ENCODE assay signal across 16 cellular contexts in genomic region chr9:970310-971002, GRCh38. TPM values are rescaled to one million over a fixed set of nuclear protein-coding genes. Genes with fewer than 3 reads are reported as not detected.
A peak's percentile ranks its signal among the peaks of the same experiment; 100 is the strongest.
DNase-seq lines count a peak whose midpoint lies in the region; ATAC-seq and TF ChIP-seq lines count a peak whose summit lies in the region.
"Had no signal": no experiment of that assay in that cellular context is flagged by ENCODE, and none has a peak within 500 bp of the region (broad histone marks: within the 10 kb centered on the region; RNA-seq: fewer than 3 reads in every experiment).

No MANE protein-coding gene starts in this region.

- H3K27ac Mint-ChIP-seq in T-helper 1 cell treated with Interleukin-12 subunit alpha and Interleukin-12 subunit beta and Interleukin-4 antibody, amounts not matched to agents 30 μg/mL and 1 μg/mL, for 36 hours: peak overlapping the region; percentile 68
- H3K27ac Mint-ChIP-seq in IgD-negative memory B cell (peak overlapping the region in 2 of 3 donors; percentile 66 to 87), glutamatergic neuron (ENCODE audit: unreplicated experiment) (no peak overlapping the region), neural crest cell (ENCODE audit: unreplicated experiment) (no peak overlapping the region)
- H3K27ac Mint-ChIP-seq: effector memory CD8-positive, alpha-beta T cell had no signal

- no peaks in the 10 kb centered on the region for H3K9me3 Mint-ChIP-seq in T-helper 1 cell treated with Interleukin-12 subunit alpha and Interleukin-12 subunit beta and Interleukin-4 antibody, amounts not matched to agents 30 μg/mL and 1 μg/mL, for 36 hours
- H3K9me3 Mint-ChIP-seq in IgD-negative memory B cell: peaks cover 0 to 8% (median 0%) of the 10 kb centered on the region in 3 donors
- peaks cover 17% of the 10 kb centered on the region for H3K9me3 Mint-ChIP-seq in glutamatergic neuron (ENCODE audit: unreplicated experiment)
- no peaks in the 10 kb centered on the region for H3K9me3 Mint-ChIP-seq in neural crest cell
- H3K9me3 Mint-ChIP-seq: effector memory CD8-positive, alpha-beta T cell had no signal

- H3K4me3 Mint-ChIP-seq in T-helper 1 cell treated with Interleukin-12 subunit alpha and Interleukin-12 subunit beta and Interleukin-4 antibody, amounts not matched to agents 30 μg/mL and 1 μg/mL, for 36 hours: no peak overlapping the region
- H3K4me3 Mint-ChIP-seq in IgD-negative memory B cell (no peak overlapping the region), glutamatergic neuron (ENCODE audit: unreplicated experiment) (peak overlapping the region; percentile 52), neural crest cell (peak overlapping the region; percentile 62)
- H3K4me3 Mint-ChIP-seq: effector memory CD8-positive, alpha-beta T cell had no signal

- TF ChIP-seq CTCF in glutamatergic neuron (IDR thresholded peaks at IDR 0.05; ENCODE audit: partially characterized antibody, unreplicated experiment) (no peak), neural crest cell (conservative IDR thresholded peaks at IDR 0.05) (no peak)

- H3K36me3 Mint-ChIP-seq in T-helper 1 cell treated with Interleukin-12 subunit alpha and Interleukin-12 subunit beta and Interleukin-4 antibody, amounts not matched to agents 30 μg/mL and 1 μg/mL, for 36 hours (ENCODE audit: low read depth): no peaks in the 10 kb centered on the region
- H3K36me3 Mint-ChIP-seq in IgD-negative memory B cell: peaks cover 2% of the 10 kb centered on the region
- H3K36me3 Mint-ChIP-seq in glutamatergic neuron (ENCODE audit: unreplicated experiment): peaks cover 9% of the 10 kb centered on the region
- no peaks in the 10 kb centered on the region for H3K36me3 Mint-ChIP-seq in neural crest cell (ENCODE audit: low read depth)

- H3K27me3 Mint-ChIP-seq in T-helper 1 cell treated with Interleukin-12 subunit alpha and Interleukin-12 subunit beta and Interleukin-4 antibody, amounts not matched to agents 30 μg/mL and 1 μg/mL, for 36 hours (ENCODE audit: low read depth): peaks cover 93% of the 10 kb centered on the region
- peaks cover 67% of the 10 kb centered on the region for H3K27me3 Mint-ChIP-seq in IgD-negative memory B cell
- H3K27me3 Mint-ChIP-seq in glutamatergic neuron (ENCODE audit: unreplicated experiment): peaks cover 46% of the 10 kb centered on the region
- H3K27me3 Mint-ChIP-seq in neural crest cell (ENCODE audit: low read depth): peaks cover 99% of the 10 kb centered on the region

- no peaks in the 10 kb centered on the region for H3K4me1 Mint-ChIP-seq in T-helper 1 cell treated with Interleukin-12 subunit alpha and Interleukin-12 subunit beta and Interleukin-4 antibody, amounts not matched to agents 30 μg/mL and 1 μg/mL, for 36 hours (ENCODE audit: low read depth)
- H3K4me1 Mint-ChIP-seq in IgD-negative memory B cell (peaks cover 4 to 20% (median 7%) of the 10 kb centered on the region in 3 donors), glutamatergic neuron (ENCODE audit: low read depth, unreplicated experiment) (peaks cover 20% of the 10 kb centered on the region), neural crest cell (peaks cover 19% of the 10 kb centered on the region)

- no peak for ATAC-seq in HG02870 (IDR thresholded peaks at IDR 0.05; ENCODE audit: unreplicated experiment)
- ATAC-seq: effector memory CD8-positive, alpha-beta T cell; pancreas had no signal

- no peak for DNase-seq in T-helper 1 cell
- peak; percentile 50 for DNase-seq in glutamatergic neuron
- no peak for DNase-seq in neural crest cell (ENCODE audit: low read depth, low spot score)
- DNase-seq in NCI-H69 (lab: John Stamatoyannopoulos, UW): no peak
- DNase-seq in NCI-H1694 treated with DMSO at 0.1 percent for 48 hours (lab: John Stamatoyannopoulos, UW): no peak
- DNase-seq: activated effector memory CD4-positive, alpha-beta T cell treated with anti-CD3 and anti-CD28 coated beads, Interleukin-2, amount 50 U/mL, for 16 hours; effector memory CD8-positive, alpha-beta T cell; foreskin melanocyte; GM23248; mesenchymal stem cell; NCI-H2107 had no signal

RNA-seq across cellular contexts. Expression of gene DMRT3, which starts 6.0 kb away (rescaled TPM):
- not detected for polyA plus RNA-seq in IgD-negative memory B cell
- 1.7 TPM for total RNA-seq in glutamatergic neuron (ENCODE audit: unreplicated experiment)
- not detected in 2 replicates for total RNA-seq in neural crest cell
- total RNA-seq: GM23248, pancreas, smooth muscle cell had no signal
- polyA plus RNA-seq: GM23248, pancreas, smooth muscle cell had no signal

Comparison
In these comparisons a context has a peak if more than half of its experiments do, and no peak if none do; other contexts are left out.
1. H3K27ac Mint-ChIP-seq: peak in T-helper 1 cell treated with Interleukin-12 subunit alpha and Interleukin-12 subunit beta and Interleukin-4 antibody, amounts not matched to agents 30 μg/mL and 1 μg/mL, for 36 hours (single experiment) and IgD-negative memory B cell (2 of 3); none in glutamatergic neuron (single experiment) and neural crest cell (single experiment).
2. H3K4me3 Mint-ChIP-seq: peak in glutamatergic neuron (single experiment) and neural crest cell (single experiment); none in T-helper 1 cell treated with Interleukin-12 subunit alpha and Interleukin-12 subunit beta and Interleukin-4 antibody, amounts not matched to agents 30 μg/mL and 1 μg/mL, for 36 hours (single experiment) and IgD-negative memory B cell (0 of 4).